Comparison of ENCODE assay signal across 1 cellular context in the genomic region with DNA sequence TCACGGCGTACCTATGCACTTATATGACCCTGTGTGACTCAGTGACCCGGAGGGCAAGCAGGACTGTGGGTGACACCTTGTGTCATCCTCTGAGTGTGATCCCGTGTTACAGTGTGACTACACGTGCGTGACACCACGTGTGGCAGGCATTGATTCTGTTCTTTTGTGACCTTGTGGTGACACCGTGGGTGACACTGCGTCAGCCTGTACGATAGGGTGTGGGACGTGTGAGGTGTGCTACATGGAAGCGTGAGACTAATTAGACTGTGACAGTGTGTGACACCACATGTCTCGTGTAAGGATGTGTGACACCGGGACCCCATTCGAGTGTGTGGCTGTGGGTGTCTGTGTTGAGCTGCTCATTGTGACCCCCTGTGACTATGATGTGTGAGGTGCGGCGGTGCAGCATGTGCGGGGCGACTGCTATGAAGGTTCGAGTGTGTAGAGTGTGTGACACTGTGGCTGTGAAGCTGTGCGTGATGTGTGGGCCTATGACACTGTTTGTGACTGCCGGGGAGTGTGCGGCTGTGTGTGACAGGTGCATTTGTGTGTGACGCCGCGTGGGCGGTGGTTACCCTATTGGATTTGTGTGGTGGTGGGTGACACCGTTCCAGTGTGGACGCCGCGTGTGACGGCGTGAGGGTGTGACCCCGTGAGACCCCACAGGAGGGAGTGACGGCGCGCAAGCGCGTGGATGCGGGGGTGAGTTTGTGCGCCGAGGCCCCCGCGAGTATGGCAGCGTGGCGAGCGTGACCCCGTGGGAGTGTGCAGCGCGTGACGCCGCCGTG.
TF ChIP-seq lines count a peak whose summit lies in the region.

A gene (plus strand): TSS at position 783 of the 788 bp plus-strand sequence. CDS start 5,621 bp downstream, outside the sequence.

TF ChIP-seq in K562, 482 proteins besides CTCF, POLR2A, EP300 and RAD21 (continued from another document and continues in another):
- TF ChIP-seq, protein P1, sequence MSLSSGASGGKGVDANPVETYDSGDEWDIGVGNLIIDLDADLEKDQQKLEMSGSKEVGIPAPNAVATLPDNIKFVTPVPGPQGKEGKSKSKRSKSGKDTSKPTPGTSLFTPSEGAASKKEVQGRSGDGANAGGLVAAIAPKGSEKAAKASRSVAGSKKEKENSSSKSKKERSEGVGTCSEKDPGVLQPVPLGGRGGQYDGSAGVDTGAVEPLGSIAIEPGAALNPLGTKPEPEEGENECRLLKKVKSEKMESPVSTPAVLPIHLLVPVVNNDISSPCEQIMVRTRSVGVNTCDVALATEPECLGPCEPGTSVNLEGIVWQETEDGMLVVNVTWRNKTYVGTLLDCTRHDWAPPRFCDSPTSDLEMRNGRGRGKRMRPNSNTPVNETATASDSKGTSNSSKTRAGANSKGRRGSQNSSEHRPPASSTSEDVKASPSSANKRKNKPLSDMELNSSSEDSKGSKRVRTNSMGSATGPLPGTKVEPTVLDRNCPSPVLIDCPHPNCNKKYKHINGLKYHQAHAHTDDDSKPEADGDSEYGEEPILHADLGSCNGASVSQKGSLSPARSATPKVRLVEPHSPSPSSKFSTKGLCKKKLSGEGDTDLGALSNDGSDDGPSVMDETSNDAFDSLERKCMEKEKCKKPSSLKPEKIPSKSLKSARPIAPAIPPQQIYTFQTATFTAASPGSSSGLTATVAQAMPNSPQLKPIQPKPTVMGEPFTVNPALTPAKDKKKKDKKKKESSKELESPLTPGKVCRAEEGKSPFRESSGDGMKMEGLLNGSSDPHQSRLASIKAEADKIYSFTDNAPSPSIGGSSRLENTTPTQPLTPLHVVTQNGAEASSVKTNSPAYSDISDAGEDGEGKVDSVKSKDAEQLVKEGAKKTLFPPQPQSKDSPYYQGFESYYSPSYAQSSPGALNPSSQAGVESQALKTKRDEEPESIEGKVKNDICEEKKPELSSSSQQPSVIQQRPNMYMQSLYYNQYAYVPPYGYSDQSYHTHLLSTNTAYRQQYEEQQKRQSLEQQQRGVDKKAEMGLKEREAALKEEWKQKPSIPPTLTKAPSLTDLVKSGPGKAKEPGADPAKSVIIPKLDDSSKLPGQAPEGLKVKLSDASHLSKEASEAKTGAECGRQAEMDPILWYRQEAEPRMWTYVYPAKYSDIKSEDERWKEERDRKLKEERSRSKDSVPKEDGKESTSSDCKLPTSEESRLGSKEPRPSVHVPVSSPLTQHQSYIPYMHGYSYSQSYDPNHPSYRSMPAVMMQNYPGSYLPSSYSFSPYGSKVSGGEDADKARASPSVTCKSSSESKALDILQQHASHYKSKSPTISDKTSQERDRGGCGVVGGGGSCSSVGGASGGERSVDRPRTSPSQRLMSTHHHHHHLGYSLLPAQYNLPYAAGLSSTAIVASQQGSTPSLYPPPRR (CRISPR knock-in tag; IDR thresholded peaks at IDR 0.05; ENCODE audit: borderline replicate concordance): 0 out of 2 replicates have a peak, but pooled peaks have one; percentile 74
- TF ChIP-seq ZNF224 (CRISPR knock-in tag; IDR thresholded peaks at IDR 0.05): 0 out of 2 replicates have a peak, but pooled peaks have one; percentile 16
- TF ChIP-seq MTA3 (IDR thresholded peaks at IDR 0.05; ENCODE audit: borderline replicate concordance): 0 out of 2 replicates have a peak, but pooled peaks have one; percentile 31
- no peak for TF ChIP-seq ZNF444 (CRISPR knock-in tag; IDR thresholded peaks at IDR 0.05)
- TF ChIP-seq ZNF212 (CRISPR knock-in tag; IDR thresholded peaks at IDR 0.05): no peak
- TF ChIP-seq, protein P2, sequence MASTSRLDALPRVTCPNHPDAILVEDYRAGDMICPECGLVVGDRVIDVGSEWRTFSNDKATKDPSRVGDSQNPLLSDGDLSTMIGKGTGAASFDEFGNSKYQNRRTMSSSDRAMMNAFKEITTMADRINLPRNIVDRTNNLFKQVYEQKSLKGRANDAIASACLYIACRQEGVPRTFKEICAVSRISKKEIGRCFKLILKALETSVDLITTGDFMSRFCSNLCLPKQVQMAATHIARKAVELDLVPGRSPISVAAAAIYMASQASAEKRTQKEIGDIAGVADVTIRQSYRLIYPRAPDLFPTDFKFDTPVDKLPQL (IDR thresholded peaks at IDR 0.05; ENCODE audit: extremely low read depth, insufficient read length): no peak
- TF ChIP-seq, protein P3, sequence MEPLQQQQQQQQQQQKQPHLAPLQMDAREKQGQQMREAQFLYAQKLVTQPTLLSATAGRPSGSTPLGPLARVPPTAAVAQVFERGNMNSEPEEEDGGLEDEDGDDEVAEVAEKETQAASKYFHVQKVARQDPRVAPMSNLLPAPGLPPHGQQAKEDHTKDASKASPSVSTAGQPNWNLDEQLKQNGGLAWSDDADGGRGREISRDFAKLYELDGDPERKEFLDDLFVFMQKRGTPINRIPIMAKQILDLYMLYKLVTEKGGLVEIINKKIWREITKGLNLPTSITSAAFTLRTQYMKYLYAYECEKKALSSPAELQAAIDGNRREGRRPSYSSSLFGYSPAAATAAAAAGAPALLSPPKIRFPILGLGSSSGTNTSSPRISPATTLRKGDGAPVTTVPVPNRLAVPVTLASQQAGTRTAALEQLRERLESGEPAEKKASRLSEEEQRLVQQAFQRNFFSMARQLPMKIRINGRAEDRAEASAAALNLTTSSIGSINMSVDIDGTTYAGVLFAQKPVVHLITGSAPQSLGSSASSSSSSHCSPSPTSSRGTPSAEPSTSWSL (CRISPR knock-in tag; IDR thresholded peaks at IDR 0.05; ENCODE audit: borderline replicate concordance): no peak
- no peak for TF ChIP-seq SLC30A9 (CRISPR knock-in tag; IDR thresholded peaks at IDR 0.05)
- no peak for TF ChIP-seq ZNF561 (CRISPR knock-in tag; conservative IDR thresholded peaks at IDR 0.05)
- TF ChIP-seq MEIS2 (IDR thresholded peaks at IDR 0.05; ENCODE audit: partially characterized antibody): no peak
- no peak; the same call in 1 of the 2 replicates for TF ChIP-seq HDGF (IDR thresholded peaks at IDR 0.05)
- no peak for TF ChIP-seq POLR2B (IDR thresholded peaks at IDR 0.05; ENCODE audit: low read depth, partially characterized antibody)
- TF ChIP-seq ARID1B (IDR thresholded peaks at IDR 0.05): no peak
- TF ChIP-seq, protein P4, sequence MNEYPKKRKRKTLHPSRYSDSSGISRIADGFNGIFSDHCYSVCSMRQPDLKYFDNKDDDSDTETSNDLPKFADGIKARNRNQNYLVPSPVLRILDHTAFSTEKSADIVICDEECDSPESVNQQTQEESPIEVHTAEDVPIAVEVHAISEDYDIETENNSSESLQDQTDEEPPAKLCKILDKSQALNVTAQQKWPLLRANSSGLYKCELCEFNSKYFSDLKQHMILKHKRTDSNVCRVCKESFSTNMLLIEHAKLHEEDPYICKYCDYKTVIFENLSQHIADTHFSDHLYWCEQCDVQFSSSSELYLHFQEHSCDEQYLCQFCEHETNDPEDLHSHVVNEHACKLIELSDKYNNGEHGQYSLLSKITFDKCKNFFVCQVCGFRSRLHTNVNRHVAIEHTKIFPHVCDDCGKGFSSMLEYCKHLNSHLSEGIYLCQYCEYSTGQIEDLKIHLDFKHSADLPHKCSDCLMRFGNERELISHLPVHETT (CRISPR knock-in tag; conservative IDR thresholded peaks at IDR 0.05 in 1 of 2, IDR thresholded peaks at IDR 0.05 in 1 of 2): no peak
- no peak for TF ChIP-seq SMARCC2 (IDR thresholded peaks at IDR 0.05; ENCODE audit: low read depth)
- TF ChIP-seq ZNF436 (CRISPR knock-in tag; IDR thresholded peaks at IDR 0.05): no peak
- TF ChIP-seq NELFE (IDR thresholded peaks at IDR 0.05; ENCODE audit: insufficient read depth, insufficient read length): no peak
- TF ChIP-seq ZNF239 (CRISPR knock-in tag; IDR thresholded peaks at IDR 0.05): no peak
- TF ChIP-seq, protein P5, sequence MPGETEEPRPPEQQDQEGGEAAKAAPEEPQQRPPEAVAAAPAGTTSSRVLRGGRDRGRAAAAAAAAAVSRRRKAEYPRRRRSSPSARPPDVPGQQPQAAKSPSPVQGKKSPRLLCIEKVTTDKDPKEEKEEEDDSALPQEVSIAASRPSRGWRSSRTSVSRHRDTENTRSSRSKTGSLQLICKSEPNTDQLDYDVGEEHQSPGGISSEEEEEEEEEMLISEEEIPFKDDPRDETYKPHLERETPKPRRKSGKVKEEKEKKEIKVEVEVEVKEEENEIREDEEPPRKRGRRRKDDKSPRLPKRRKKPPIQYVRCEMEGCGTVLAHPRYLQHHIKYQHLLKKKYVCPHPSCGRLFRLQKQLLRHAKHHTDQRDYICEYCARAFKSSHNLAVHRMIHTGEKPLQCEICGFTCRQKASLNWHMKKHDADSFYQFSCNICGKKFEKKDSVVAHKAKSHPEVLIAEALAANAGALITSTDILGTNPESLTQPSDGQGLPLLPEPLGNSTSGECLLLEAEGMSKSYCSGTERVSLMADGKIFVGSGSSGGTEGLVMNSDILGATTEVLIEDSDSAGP (CRISPR knock-in tag; IDR thresholded peaks at IDR 0.05): peak; percentile 57; the same call in 1 of the 2 replicates
- TF ChIP-seq, protein P6, sequence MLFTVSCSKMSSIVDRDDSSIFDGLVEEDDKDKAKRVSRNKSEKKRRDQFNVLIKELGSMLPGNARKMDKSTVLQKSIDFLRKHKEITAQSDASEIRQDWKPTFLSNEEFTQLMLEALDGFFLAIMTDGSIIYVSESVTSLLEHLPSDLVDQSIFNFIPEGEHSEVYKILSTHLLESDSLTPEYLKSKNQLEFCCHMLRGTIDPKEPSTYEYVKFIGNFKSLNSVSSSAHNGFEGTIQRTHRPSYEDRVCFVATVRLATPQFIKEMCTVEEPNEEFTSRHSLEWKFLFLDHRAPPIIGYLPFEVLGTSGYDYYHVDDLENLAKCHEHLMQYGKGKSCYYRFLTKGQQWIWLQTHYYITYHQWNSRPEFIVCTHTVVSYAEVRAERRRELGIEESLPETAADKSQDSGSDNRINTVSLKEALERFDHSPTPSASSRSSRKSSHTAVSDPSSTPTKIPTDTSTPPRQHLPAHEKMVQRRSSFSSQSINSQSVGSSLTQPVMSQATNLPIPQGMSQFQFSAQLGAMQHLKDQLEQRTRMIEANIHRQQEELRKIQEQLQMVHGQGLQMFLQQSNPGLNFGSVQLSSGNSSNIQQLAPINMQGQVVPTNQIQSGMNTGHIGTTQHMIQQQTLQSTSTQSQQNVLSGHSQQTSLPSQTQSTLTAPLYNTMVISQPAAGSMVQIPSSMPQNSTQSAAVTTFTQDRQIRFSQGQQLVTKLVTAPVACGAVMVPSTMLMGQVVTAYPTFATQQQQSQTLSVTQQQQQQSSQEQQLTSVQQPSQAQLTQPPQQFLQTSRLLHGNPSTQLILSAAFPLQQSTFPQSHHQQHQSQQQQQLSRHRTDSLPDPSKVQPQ (CRISPR knock-in tag; IDR thresholded peaks at IDR 0.05; ENCODE audit: borderline replicate concordance): no peak
- no peak for TF ChIP-seq ATF1 (CRISPR knock-in tag; IDR thresholded peaks at IDR 0.05)
- peak; percentile 55 for TF ChIP-seq ATF1 (tag; IDR thresholded peaks at IDR 0.05)
- TF ChIP-seq, protein P7, sequence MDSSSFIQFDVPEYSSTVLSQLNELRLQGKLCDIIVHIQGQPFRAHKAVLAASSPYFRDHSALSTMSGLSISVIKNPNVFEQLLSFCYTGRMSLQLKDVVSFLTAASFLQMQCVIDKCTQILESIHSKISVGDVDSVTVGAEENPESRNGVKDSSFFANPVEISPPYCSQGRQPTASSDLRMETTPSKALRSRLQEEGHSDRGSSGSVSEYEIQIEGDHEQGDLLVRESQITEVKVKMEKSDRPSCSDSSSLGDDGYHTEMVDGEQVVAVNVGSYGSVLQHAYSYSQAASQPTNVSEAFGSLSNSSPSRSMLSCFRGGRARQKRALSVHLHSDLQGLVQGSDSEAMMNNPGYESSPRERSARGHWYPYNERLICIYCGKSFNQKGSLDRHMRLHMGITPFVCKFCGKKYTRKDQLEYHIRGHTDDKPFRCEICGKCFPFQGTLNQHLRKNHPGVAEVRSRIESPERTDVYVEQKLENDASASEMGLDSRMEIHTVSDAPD (CRISPR knock-in tag; IDR thresholded peaks at IDR 0.05): no peak
- no peak for TF ChIP-seq ZNF24 (IDR thresholded peaks at IDR 0.05)
- TF ChIP-seq, protein P8, sequence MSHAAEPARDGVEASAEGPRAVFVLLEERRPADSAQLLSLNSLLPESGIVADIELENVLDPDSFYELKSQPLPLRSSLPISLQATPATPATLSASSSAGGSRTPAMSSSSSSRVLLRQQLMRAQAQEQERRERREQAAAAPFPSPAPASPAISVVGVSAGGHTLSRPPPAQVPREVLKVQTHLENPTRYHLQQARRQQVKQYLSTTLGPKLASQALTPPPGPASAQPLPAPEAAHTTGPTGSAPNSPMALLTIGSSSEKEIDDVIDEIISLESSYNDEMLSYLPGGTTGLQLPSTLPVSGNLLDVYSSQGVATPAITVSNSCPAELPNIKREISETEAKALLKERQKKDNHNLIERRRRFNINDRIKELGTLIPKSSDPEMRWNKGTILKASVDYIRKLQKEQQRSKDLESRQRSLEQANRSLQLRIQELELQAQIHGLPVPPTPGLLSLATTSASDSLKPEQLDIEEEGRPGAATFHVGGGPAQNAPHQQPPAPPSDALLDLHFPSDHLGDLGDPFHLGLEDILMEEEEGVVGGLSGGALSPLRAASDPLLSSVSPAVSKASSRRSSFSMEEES (CRISPR knock-in tag; IDR thresholded peaks at IDR 0.05): no peak
- TF ChIP-seq ZNF232 (CRISPR knock-in tag; IDR thresholded peaks at IDR 0.05): no peak
- no peak for TF ChIP-seq SIN3B (IDR thresholded peaks at IDR 0.05; ENCODE audit: low read depth)
- no peak for TF ChIP-seq SREBF2 (CRISPR knock-in tag; IDR thresholded peaks at IDR 0.05)
- TF ChIP-seq PTRF (tag; IDR thresholded peaks at IDR 0.05): no peak
- TF ChIP-seq YY1 (IDR thresholded peaks at IDR 0.05; ENCODE audit: borderline replicate concordance in 1 of 3, control insufficient read depth in 1 of 3, extremely low read depth in 1 of 3, insufficient read depth in 3 of 3, insufficient read length in 1 of 3, insufficient replicate concordance in 2 of 3, low read depth in 1 of 3, low read length in 2 of 3): no peak
- no peak for TF ChIP-seq PCBP1 (IDR thresholded peaks at IDR 0.05; ENCODE audit: low read depth, low read length, poor library complexity, severe bottlenecking)
- no peak for TF ChIP-seq THRAP3 (IDR thresholded peaks at IDR 0.05; ENCODE audit: borderline replicate concordance)
- TF ChIP-seq, protein P9, sequence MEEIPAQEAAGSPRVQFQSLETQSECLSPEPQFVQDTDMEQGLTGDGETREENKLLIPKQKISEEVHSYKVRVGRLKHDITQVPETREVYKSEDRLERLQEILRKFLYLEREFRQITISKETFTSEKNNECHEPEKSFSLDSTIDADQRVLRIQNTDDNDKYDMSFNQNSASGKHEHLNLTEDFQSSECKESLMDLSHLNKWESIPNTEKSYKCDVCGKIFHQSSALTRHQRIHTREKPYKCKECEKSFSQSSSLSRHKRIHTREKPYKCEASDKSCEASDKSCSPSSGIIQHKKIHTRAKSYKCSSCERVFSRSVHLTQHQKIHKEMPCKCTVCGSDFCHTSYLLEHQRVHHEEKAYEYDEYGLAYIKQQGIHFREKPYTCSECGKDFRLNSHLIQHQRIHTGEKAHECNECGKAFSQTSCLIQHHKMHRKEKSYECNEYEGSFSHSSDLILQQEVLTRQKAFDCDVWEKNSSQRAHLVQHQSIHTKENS (CRISPR knock-in tag; IDR thresholded peaks at IDR 0.05): no peak
- TF ChIP-seq RBM39 (optimal IDR thresholded peaks at IDR 0.05; ENCODE audit: low read depth, low read length): no peak
- TF ChIP-seq, protein P10, sequence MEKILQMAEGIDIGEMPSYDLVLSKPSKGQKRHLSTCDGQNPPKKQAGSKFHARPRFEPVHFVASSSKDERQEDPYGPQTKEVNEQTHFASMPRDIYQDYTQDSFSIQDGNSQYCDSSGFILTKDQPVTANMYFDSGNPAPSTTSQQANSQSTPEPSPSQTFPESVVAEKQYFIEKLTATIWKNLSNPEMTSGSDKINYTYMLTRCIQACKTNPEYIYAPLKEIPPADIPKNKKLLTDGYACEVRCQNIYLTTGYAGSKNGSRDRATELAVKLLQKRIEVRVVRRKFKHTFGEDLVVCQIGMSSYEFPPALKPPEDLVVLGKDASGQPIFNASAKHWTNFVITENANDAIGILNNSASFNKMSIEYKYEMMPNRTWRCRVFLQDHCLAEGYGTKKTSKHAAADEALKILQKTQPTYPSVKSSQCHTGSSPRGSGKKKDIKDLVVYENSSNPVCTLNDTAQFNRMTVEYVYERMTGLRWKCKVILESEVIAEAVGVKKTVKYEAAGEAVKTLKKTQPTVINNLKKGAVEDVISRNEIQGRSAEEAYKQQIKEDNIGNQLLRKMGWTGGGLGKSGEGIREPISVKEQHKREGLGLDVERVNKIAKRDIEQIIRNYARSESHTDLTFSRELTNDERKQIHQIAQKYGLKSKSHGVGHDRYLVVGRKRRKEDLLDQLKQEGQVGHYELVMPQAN (IDR thresholded peaks at IDR 0.05; ENCODE audit: borderline replicate concordance): peak; percentile 93
